8 cellular contexts compared by ENCODE assay signal in the genomic region with DNA sequence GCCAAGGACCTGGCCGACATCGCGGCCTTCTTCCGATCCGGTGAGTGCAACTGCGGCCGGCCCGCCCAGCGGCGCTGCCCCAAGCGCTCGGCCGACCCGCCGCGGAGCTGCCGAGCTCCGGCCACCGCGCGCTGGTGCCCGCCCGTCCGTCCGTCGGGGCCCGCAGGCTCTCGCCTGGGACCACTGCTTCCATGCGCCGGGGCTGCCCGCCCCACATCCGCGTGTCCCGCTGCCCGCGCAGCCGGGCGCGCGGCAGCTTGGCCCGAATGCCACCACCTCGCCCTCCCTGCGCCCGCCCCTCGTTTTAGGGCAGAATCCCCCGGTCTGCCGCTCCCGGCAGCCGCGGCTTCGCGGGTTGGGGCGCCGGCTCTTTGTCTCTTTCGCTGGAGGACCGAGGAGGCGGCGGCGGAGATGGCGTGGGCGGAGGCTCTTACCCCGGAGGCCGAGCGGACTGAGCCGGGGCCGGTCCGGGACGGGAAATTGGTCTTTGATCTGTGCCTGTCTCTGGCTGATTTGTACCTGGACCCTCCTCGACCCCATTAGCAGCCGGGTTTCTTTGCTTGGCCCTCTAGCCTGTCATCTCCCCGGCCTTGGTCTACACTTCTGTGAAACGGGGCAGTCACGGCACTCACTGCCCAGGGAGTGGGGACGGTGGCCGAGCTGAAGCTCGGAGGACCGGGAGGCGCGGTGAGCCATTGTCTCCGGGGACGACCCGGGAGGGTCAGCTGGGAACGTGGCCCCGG. TPM values are rescaled to one million over a fixed set of nuclear protein-coding genes. Genes with fewer than 3 reads are reported as not detected.
DNase-seq lines count a peak whose midpoint lies in the region; ATAC-seq and TF ChIP-seq lines count a peak whose summit lies in the region.

No MANE protein-coding gene starts in this region.

- H3K4me1 ChIP-seq in adipocyte (ENCODE audit: control insufficient read depth, insufficient read depth, low read length), result peaks cover 59% of the 10 kb centered on the region
- H3K4me1 ChIP-seq in iPS DF 6.9 (ENCODE audit: control insufficient read depth, insufficient read depth, low read length), result peaks cover 10% of the 10 kb centered on the region
- H3K4me1 ChIP-seq in gastrocnemius medialis, result peaks cover 39 to 50% of the 10 kb centered on the region in 2 donors

- no peak for TF ChIP-seq POLR2A in gastrocnemius medialis (IDR thresholded peaks at IDR 0.05)

- no CpG with 5 or more reads among the region's 84 CpGs for WGBS in iPS DF 6.9 (ENCODE audit: insufficient coverage, insufficient read length)

- H3K4me3 ChIP-seq in adipocyte (ENCODE audit: low read length) (peak overlapping the region; percentile 98), iPS DF 6.9 (ENCODE audit: low read length) (peak overlapping the region; percentile 99), gastrocnemius medialis (peak overlapping the region; percentile 72 to 92 (median 84))

- peak overlapping the region; percentile 99 for H3K9ac ChIP-seq in adipocyte (ENCODE audit: low read length)

- peaks cover 4% of the 10 kb centered on the region for H3K36me3 ChIP-seq in adipocyte (ENCODE audit: control insufficient read depth, insufficient read depth, low read length, severe bottlenecking)
- H3K36me3 ChIP-seq in iPS DF 6.9 (ENCODE audit: control insufficient read depth, insufficient read depth, low read length), result no peaks in the 10 kb centered on the region; the same call in 1 of the 2 replicates
- H3K36me3 ChIP-seq in gastrocnemius medialis, result no peaks in the 10 kb centered on the region

- H3K27ac ChIP-seq in iPS DF 6.9 (ENCODE audit: low read length) (no peak overlapping the region), gastrocnemius medialis (peak overlapping the region; percentile 89 to 95 (median 92))

- intact Hi-C loops in gastrocnemius medialis (cut with DNase I; ENCODE audit: low total_unique reads), result loop anchor here (1.0 to 10.0 kb wide), 5 partner anchors 10 to 521 kb away; partner anchors contain the start of gene OTULIN

- in situ Hi-C loops in gastrocnemius medialis (cut with MboI; ENCODE audit: low sequenced_read_pairs in 4 of 4), result loop anchor here in 1 of 4 donors (10.0 kb wide), 1 partner anchor 111 kb away; no protein-coding TSS in a partner anchor

- peak; percentile 71 for DNase-seq in DMS 273 (lab: John Stamatoyannopoulos, UW; ENCODE audit: unreplicated experiment)
- DNase-seq in DMS 273 treated with DMSO at 0.1 percent for 48 hours (lab: John Stamatoyannopoulos, UW), result no peak
- peak; percentile 30 for DNase-seq in NOMO-1 treated with DMSO at 0.1 percent for 48 hours (lab: John Stamatoyannopoulos, UW; ENCODE audit: unreplicated experiment)
- peak; percentile 70 for DNase-seq in adipocyte (ENCODE audit: low read depth)
- no peak for DNase-seq in iPS DF 6.9 (ENCODE audit: low read depth, low spot score)
- peak in 1 of 2 donors; percentile 31 for DNase-seq in gastrocnemius medialis
- DNase-seq in GF-D8 (lab: John Stamatoyannopoulos, UW), result no peak

- H3K27me3 ChIP-seq in adipocyte (replicated peaks; ENCODE audit: control insufficient read depth, insufficient read depth, low read length), result no peaks in the 10 kb centered on the region
- no peaks in the 10 kb centered on the region for H3K27me3 ChIP-seq in iPS DF 6.9 (ENCODE audit: control insufficient read depth, insufficient read depth, low read length)
- H3K27me3 ChIP-seq in gastrocnemius medialis, result no peaks in the 10 kb centered on the region

- no peaks in the 10 kb centered on the region for H3K9me3 ChIP-seq in adipocyte (ENCODE audit: control insufficient read depth, low read length)
- no peaks in the 10 kb centered on the region for H3K9me3 ChIP-seq in iPS DF 6.9 (ENCODE audit: control insufficient read depth, insufficient read depth, low read length)
- no peaks in the 10 kb centered on the region for H3K9me3 ChIP-seq in gastrocnemius medialis

- ATAC-seq in HG02763 (IDR thresholded peaks at IDR 0.05; ENCODE audit: unreplicated experiment), result peak; percentile 9
- ATAC-seq in gastrocnemius medialis, result peak; percentile 4 to 11

- no peak for TF ChIP-seq CTCF in gastrocnemius medialis (IDR thresholded peaks at IDR 0.05 in 4 of 5, conservative IDR thresholded peaks at IDR 0.05 in 1 of 5)

RNA-seq across cellular contexts. Expression of gene TRIO, which starts 0.9 kb away (rescaled TPM):
- total RNA-seq in gastrocnemius medialis, result 10 to 100 TPM; 31.5 to 57.5 (median 50.4) TPM

Comparison
In these comparisons a context has a peak if more than half of its experiments do, and no peak if none do; other contexts are left out.
1. DNase-seq: peak in DMS 273 (single experiment), NOMO-1 treated with DMSO at 0.1 percent for 48 hours (single experiment) and adipocyte (single experiment); none in DMS 273 treated with DMSO at 0.1 percent for 48 hours (single experiment), iPS DF 6.9 (single experiment) and GF-D8 (single experiment).
2. Peak in every context shown above with its lines, with median percentiles within 50 percentile points of each other: H3K4me3 ChIP-seq.